ENCODE assay signal across 9 cellular contexts in the genomic region with DNA sequence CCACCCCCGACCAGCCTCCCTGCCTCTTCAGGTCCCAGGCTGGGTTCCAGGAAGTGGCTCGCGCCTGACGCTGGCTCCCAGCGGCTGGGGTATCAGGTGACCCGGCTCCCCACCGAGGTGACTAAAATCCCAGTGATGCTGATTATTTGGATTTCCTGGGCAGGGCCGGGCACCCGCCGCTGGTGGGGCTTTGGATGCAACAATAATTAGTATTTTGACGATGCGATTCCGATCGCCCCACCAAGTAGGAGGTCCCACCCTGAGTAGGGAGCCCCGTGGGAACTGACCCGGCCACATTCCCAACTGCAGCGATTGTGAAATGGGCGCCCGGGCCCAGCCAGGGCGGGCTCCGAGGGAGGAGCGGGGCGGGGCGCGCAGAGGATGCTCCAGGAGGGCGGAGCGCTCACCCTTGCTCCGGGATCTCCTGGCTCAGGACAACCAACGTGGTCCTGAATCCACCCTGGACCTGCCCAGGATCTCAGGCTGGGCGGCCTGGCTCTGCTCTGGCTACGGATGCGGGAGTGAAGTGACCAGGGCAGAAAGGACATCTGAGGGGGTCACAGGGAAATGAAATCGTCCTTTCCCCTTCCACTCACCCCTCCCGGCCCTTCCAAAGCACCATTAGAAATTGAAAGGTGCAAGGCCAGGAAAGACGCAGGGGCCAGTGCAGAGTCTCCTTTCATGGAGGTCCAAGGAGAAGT. TPM values are rescaled to one million over a fixed set of nuclear protein-coding genes. Genes with fewer than 3 reads are reported as not detected.
DNase-seq lines count a peak whose midpoint lies in the region; ATAC-seq, FAIRE-seq and TF ChIP-seq lines count a peak whose summit lies in the region.
"Had no signal": no experiment of that assay in that cellular context is flagged by ENCODE, and none has a peak within 500 bp of the region (broad histone marks: within the 10 kb centered on the region; RNA-seq: fewer than 3 reads in every experiment).

No MANE protein-coding gene starts in this region.

- no peak overlapping the region for H3K4me3 ChIP-seq in BLaER1
- H3K4me3 ChIP-seq in breast epithelium, result peak overlapping the region; percentile 13 to 63 (median 44)
- peak overlapping the region; percentile 8 to 29 (median 27) for H3K4me3 ChIP-seq in keratinocyte (ENCODE audit: control insufficient read depth in 2 of 3, extremely low read depth in 1 of 3, insufficient read depth in 2 of 3, low read depth in 1 of 3, low read length in 3 of 3)
- peak overlapping the region; percentile 15 for H3K4me3 ChIP-seq in upper lobe of right lung

- H3K79me2 ChIP-seq in keratinocyte (ENCODE audit: control insufficient read depth, insufficient read depth, low read length), result no peaks in the 10 kb centered on the region

- DNase-seq in HTR-8/SVneo (ENCODE audit: insufficient read length, low spot score) (peak; percentile 71), breast epithelium (ENCODE audit: low spot score in 2 of 2) (peak; percentile 54 to 66), keratinocyte (ENCODE audit: low read depth, low spot score) (no peak), upper lobe of right lung (peak; percentile 87), NCI-H1694 (lab: John Stamatoyannopoulos, UW) (no peak)

- H3K4me2 ChIP-seq in BLaER1 (peak overlapping the region; percentile 43), keratinocyte (ENCODE audit: control insufficient read depth, extremely low read depth, insufficient read depth, low read depth, low read length) (peak overlapping the region; percentile 67)

- intact Hi-C loops in breast epithelium (cut with DNase I; ENCODE audit: low total_unique reads), result no loop called here
- intact Hi-C loops in upper lobe of right lung (cut with DNase I), result no loop called here

- H2AFZ ChIP-seq in keratinocyte (ENCODE audit: control insufficient read depth, low read length), result peak overlapping the region; percentile 74

- no peaks in the 10 kb centered on the region; the same call in 1 of the 2 replicates for H4K20me1 ChIP-seq in BLaER1
- no peaks in the 10 kb centered on the region for H4K20me1 ChIP-seq in keratinocyte (ENCODE audit: control insufficient read depth, extremely low read depth, insufficient read depth, low read length)

- FAIRE-seq in HTR-8/SVneo (lab: Jason Lieb, UNC), result no peak
- no peak for FAIRE-seq in keratinocyte (lab: Jason Lieb, UNC)
- FAIRE-seq: colon had no signal

- peaks cover 6% of the 10 kb centered on the region; the same call in 1 of the 2 replicates for H3K27me3 ChIP-seq in BLaER1
- H3K27me3 ChIP-seq in breast epithelium, result no peaks in the 10 kb centered on the region
- H3K27me3 ChIP-seq in keratinocyte (ENCODE audit: control insufficient read depth, extremely low read depth, insufficient read depth, low read length), result no peaks in the 10 kb centered on the region
- H3K27me3 ChIP-seq in upper lobe of right lung, result no peaks in the 10 kb centered on the region

- H3K9me3 ChIP-seq in BLaER1, result no peaks in the 10 kb centered on the region
- no peaks in the 10 kb centered on the region for H3K9me3 ChIP-seq in breast epithelium
- no peaks in the 10 kb centered on the region for H3K9me3 ChIP-seq in keratinocyte (ENCODE audit: control insufficient read depth, low read depth, low read length)
- no peaks in the 10 kb centered on the region for H3K9me3 ChIP-seq in upper lobe of right lung

- dilution Hi-C loops in keratinocyte (cut with MboI; ENCODE audit: extremely low pct_ligation_motif_present, low sequenced_read_pairs), result no loop called here

- no peak overlapping the region for H3K27ac ChIP-seq in BLaER1
- peak overlapping the region in 1 of 2 donors; percentile 25 for H3K27ac ChIP-seq in breast epithelium
- peak overlapping the region; percentile 31 for H3K27ac ChIP-seq in keratinocyte (ENCODE audit: control insufficient read depth, insufficient read depth, low read length)
- H3K27ac ChIP-seq in upper lobe of right lung, result no peak overlapping the region

- peak; percentile 89 for ATAC-seq in upper lobe of right lung
- ATAC-seq in GM19328 (IDR thresholded peaks at IDR 0.05; ENCODE audit: unreplicated experiment), result no peak
- ATAC-seq in HG03342 (IDR thresholded peaks at IDR 0.05; ENCODE audit: unreplicated experiment), result no peak

- TF ChIP-seq POLR2A in breast epithelium (IDR thresholded peaks at IDR 0.05), result no peak

- peaks cover 72% of the 10 kb centered on the region for H3K4me1 ChIP-seq in BLaER1
- H3K4me1 ChIP-seq in breast epithelium, result no peaks in the 10 kb centered on the region
- peaks cover 50% of the 10 kb centered on the region for H3K4me1 ChIP-seq in keratinocyte (ENCODE audit: control insufficient read depth, extremely low read depth, insufficient read depth, low read length)
- H3K4me1 ChIP-seq in upper lobe of right lung, result no peaks in the 10 kb centered on the region

- no peak overlapping the region for H3K9ac ChIP-seq in BLaER1
- H3K9ac ChIP-seq in keratinocyte (ENCODE audit: control insufficient read depth, extremely low read depth, insufficient read depth, low read length), result no peak overlapping the region

- TF ChIP-seq CTCF in breast epithelium (IDR thresholded peaks at IDR 0.05) (no peak), keratinocyte (optimal IDR thresholded peaks at IDR 0.05 in 1 of 3, IDR thresholded peaks at IDR 0.05 in 1 of 3, conservative IDR thresholded peaks at IDR 0.05 in 1 of 3; ENCODE audit: extremely low read depth in 1 of 3, insufficient read depth in 2 of 3, low read length in 3 of 3) (no peak), upper lobe of right lung (IDR thresholded peaks at IDR 0.05) (no peak)

- H3K9me1 ChIP-seq in keratinocyte (ENCODE audit: control insufficient read depth, extremely low read depth, insufficient read depth, low read length), result peaks cover 2% of the 10 kb centered on the region

- H3K36me3 ChIP-seq in BLaER1 (no peaks in the 10 kb centered on the region), breast epithelium (no peaks in the 10 kb centered on the region), keratinocyte (ENCODE audit: control insufficient read depth in 2 of 2, extremely low read depth in 1 of 2, insufficient read depth in 2 of 2, low read length in 2 of 2) (no peaks in the 10 kb centered on the region), upper lobe of right lung (no peaks in the 10 kb centered on the region)

RNA-seq across cellular contexts. Expression of gene DUSP5, which starts 32.6 kb away (rescaled TPM):
- total RNA-seq in breast epithelium (10 to 100 TPM in 2 of 3 donors, 1 to 10 TPM in 1; 3.8 to 35.4 (median 26.9) TPM), upper lobe of right lung (24.0 TPM)
- 38.0 to 55.5 TPM (median 49.6 TPM) in 3 replicates for polyA plus RNA-seq in keratinocyte
- polyA plus RNA-seq in keratinocyte (2011; ENCODE audit: low read depth), result 22.8 TPM
- 41.9 and 45.2 TPM in 2 replicates for polyA plus RNA-seq in keratinocyte (2011; cell fraction: cytosol; rRNA removed)
- 50.2 and 50.3 TPM in 2 replicates for polyA plus RNA-seq in keratinocyte (2011; cell fraction: nucleus; rRNA removed)
- polyA plus RNA-seq in keratinocyte (2012; ENCODE audit: low replicate concordance), result 33.6 and 62.0 TPM in 2 replicates
- 95.1 to 130 TPM (median 126 TPM) in 3 replicates for polyA minus RNA-seq in keratinocyte
- polyA minus RNA-seq in keratinocyte (2011; cell fraction: cytosol; rRNA and poly(A)+ RNA removed), result 115 TPM
- polyA minus RNA-seq in keratinocyte (2011; cell fraction: nucleus; rRNA and poly(A)+ RNA removed), result 42.7 and 55.8 TPM in 2 replicates

RNA-seq across cellular contexts. Expression of gene SMC3, which starts 37.2 kb away (rescaled TPM):
- total RNA-seq in breast epithelium (10 to 100 TPM; 26.6 to 37.8 (median 37.0) TPM), upper lobe of right lung (29.8 TPM)
- 6.2 to 16.3 TPM (median 12.2 TPM) in 3 replicates for polyA plus RNA-seq in keratinocyte
- 76.4 TPM for polyA plus RNA-seq in keratinocyte (2011; ENCODE audit: low read depth)
- 6.2 and 9.8 TPM in 2 replicates for polyA plus RNA-seq in keratinocyte (2011; cell fraction: cytosol; rRNA removed)
- polyA plus RNA-seq in keratinocyte (2011; cell fraction: nucleus; rRNA removed), result 9.5 and 17.2 TPM in 2 replicates
- 15.1 and 21.7 TPM in 2 replicates for polyA plus RNA-seq in keratinocyte (2012; ENCODE audit: low replicate concordance)
- polyA minus RNA-seq in keratinocyte, result 1.8 to 8.1 TPM (median 2.2 TPM) in 3 replicates
- 6.1 TPM for polyA minus RNA-seq in keratinocyte (2011; cell fraction: cytosol; rRNA and poly(A)+ RNA removed)
- polyA minus RNA-seq in keratinocyte (2011; cell fraction: nucleus; rRNA and poly(A)+ RNA removed), result 4.3 and 7.1 TPM in 2 replicates

Comparison
In these comparisons a context has a peak if more than half of its experiments do, and no peak if none do; other contexts are left out.
1. DNase-seq: peak in HTR-8/SVneo (single experiment), breast epithelium (2 of 2) and upper lobe of right lung (single experiment); none in keratinocyte (single experiment) and NCI-H1694 (single experiment).